In genomic region chrX:19046343-19047215, GRCh38 we compare ENCODE assay signal across 17 cellular contexts.
DNase-seq lines count a peak whose midpoint lies in the region; ATAC-seq and TF ChIP-seq lines count a peak whose summit lies in the region.
"Had no signal": no experiment of that assay in that cellular context is flagged by ENCODE, and none has a peak within 500 bp of the region (broad histone marks: within the 10 kb centered on the region; RNA-seq: fewer than 3 reads in every experiment).

No MANE protein-coding gene starts in this region.

- H3K9me3 ChIP-seq in adipocyte (ENCODE audit: control insufficient read depth, low read length) (peaks cover 2% of the 10 kb centered on the region), transverse colon (no peaks in the 10 kb centered on the region)
- H3K9me3 ChIP-seq: BLaER1 treated with 17β-estradiol and CSF1 and Interleukin-3, amounts not matched to agents 10 nM and 100 nM; HAP-1; vagina had no signal

- H3K4me1 ChIP-seq in adipocyte (ENCODE audit: control insufficient read depth, insufficient read depth, low read length) = no peaks in the 10 kb centered on the region
- no peaks in the 10 kb centered on the region for H3K4me1 ChIP-seq in transverse colon
- H3K4me1 ChIP-seq: BLaER1 treated with 17β-estradiol and CSF1 and Interleukin-3, amounts not matched to agents 10 nM and 100 nM; HAP-1; vagina had no signal

- DNase-seq in AG08396 (ENCODE audit: low spot score) (peak; percentile 19), HS-27A (ENCODE audit: low read depth) (peak; percentile 3), adipocyte (ENCODE audit: low read depth) (peak; percentile 17), iris pigment epithelial cell (ENCODE audit: low read depth) (peak; percentile 47), H7 (no peak), transverse colon (no peak)
- no peak for DNase-seq in activated naive CD4-positive, alpha-beta T cell (lab: John Stamatoyannopoulos, UW)
- DNase-seq: activated CD4-positive, alpha-beta T cell treated with anti-CD3 and anti-CD28 coated beads, Interleukin-2, amount 10 ng/mL, durations not matched to agents 24 days and 14 days; activated T-cell treated with anti-CD3 and anti-CD28 coated beads, Interleukin-2, amount 50 U/mL, for 72 hours; MV-4-11; NCI-H2227 treated with DMSO at 0.1 percent for 48 hours; stimulated activated CD4-positive, alpha-beta T cell treated with anti-CD3 and anti-CD28 coated beads, Interleukin-1b, Interleukin-23, amount 100 ng/mL, for 48 hours; stimulated activated CD8-positive, alpha-beta memory T cell treated with anti-CD3 and anti-CD28 coated beads, Interleukin-4, amount 100 ng/mL, for 48 hours had no signal

- TF ChIP-seq POLR2A in transverse colon (IDR thresholded peaks at IDR 0.05) = no peak

- H3K36me3 ChIP-seq in adipocyte (ENCODE audit: control insufficient read depth, insufficient read depth, low read length, severe bottlenecking) (no peaks in the 10 kb centered on the region), H7 (replicated peaks; ENCODE audit: control insufficient read depth, insufficient read depth, low read length) (no peaks in the 10 kb centered on the region), transverse colon (no peaks in the 10 kb centered on the region)
- H3K36me3 ChIP-seq: BLaER1 treated with 17β-estradiol and CSF1 and Interleukin-3, amounts not matched to agents 10 nM and 100 nM; HAP-1; vagina had no signal

- WGBS in transverse colon (ENCODE audit: low coverage in 1 of 2), 2 donors = 64 to 70% methylated on average over 2 to 8 of the region's 8 CpGs

- TF ChIP-seq EP300 in transverse colon (IDR thresholded peaks at IDR 0.05; ENCODE audit: low read depth) = no peak

- no peak for TF ChIP-seq CTCF in transverse colon (IDR thresholded peaks at IDR 0.05)

- H3K27ac ChIP-seq in transverse colon = no peak overlapping the region
- H3K27ac ChIP-seq: BLaER1 treated with 17β-estradiol and CSF1 and Interleukin-3, amounts not matched to agents 10 nM and 100 nM; vagina had no signal

- ATAC-seq in GM21390 (IDR thresholded peaks at IDR 0.05; ENCODE audit: unreplicated experiment) = no peak
- ATAC-seq: activated T-cell treated with anti-CD3 and anti-CD28 coated beads, Interleukin-2, amount 50 U/mL, for 72 hours had no signal

- in situ Hi-C loops in transverse colon (cut with MboI; ENCODE audit: low pct_ligation_motif_present in 1 of 4, low pct_unique_long_range_greater_than_20kb in 1 of 4, low sequenced_read_pairs in 3 of 4) = loop anchor here in 1 of 4 donors (25.0 kb wide), 1 partner anchor 291 kb away; the partner anchor contains the start of gene PDHA1

- H3K4me3 ChIP-seq in adipocyte (ENCODE audit: low read length) (no peak overlapping the region), H7 (ENCODE audit: insufficient read depth, low read depth, low read length) (no peak overlapping the region), transverse colon (no peak overlapping the region)
- H3K4me3 ChIP-seq: BLaER1 treated with 17β-estradiol and CSF1 and Interleukin-3, amounts not matched to agents 10 nM and 100 nM; HAP-1; vagina had no signal

- intact Hi-C loops in transverse colon (cut with DNase I; ENCODE audit: low total_unique reads) = no loop called here

- H3K27me3 ChIP-seq in adipocyte (replicated peaks; ENCODE audit: control insufficient read depth, insufficient read depth, low read length) = no peaks in the 10 kb centered on the region
- H3K27me3 ChIP-seq in H7 (ENCODE audit: control insufficient read depth, insufficient read depth, low read length) = no peaks in the 10 kb centered on the region
- H3K27me3 ChIP-seq in transverse colon = no peaks in the 10 kb centered on the region
- H3K27me3 ChIP-seq: vagina had no signal

- no peak overlapping the region for H3K9ac ChIP-seq in adipocyte (ENCODE audit: low read length)
- H3K9ac ChIP-seq: BLaER1 treated with 17β-estradiol and CSF1 and Interleukin-3, amounts not matched to agents 10 nM and 100 nM had no signal

Comparison
In these comparisons a context has a peak if more than half of its experiments do, and no peak if none do; other contexts are left out.
1. DNase-seq: peak in AG08396 (single experiment), HS-27A (single experiment), adipocyte (single experiment) and iris pigment epithelial cell (single experiment); none in activated naive CD4-positive, alpha-beta T cell (0 of 4), H7 (single experiment) and transverse colon (single experiment).